Comparison of ENCODE assay signal across 1 cellular context in the genomic region with DNA sequence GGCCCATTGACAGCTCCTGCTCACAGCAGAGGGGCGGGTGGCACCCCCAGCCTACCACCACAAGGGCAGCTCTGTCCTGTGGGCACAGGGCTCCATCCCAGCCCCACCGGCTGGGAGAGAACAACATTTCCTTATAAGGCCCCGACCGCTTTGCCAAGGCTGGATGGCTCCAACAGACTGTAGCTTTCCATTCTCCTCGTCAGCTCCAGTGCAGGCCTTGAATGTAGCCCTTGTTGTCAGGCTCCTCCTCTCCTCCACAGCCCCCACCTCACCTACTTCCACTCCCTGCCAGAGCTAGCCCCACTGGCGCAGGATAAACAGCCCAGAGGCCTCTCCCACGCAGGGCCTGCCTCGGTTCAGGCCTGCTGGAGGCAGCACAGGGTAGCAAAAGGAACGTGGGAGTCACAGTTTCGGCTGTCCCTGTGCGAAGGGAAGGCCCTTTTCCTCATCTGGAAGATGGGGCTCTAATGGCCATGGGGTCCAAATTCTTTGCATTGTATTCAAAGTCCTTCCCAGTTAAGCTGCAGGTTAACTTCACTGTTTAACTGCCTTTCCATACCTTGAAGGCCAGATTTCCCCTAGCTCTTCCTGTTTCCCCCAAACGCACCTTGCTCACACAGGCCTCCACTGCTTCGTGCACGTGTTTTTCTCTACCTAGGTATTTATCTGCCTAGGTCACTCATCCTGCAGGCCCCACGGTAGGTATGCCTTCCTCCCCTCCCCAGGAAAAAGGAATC.
TF ChIP-seq lines count a peak whose summit lies in the region.

No MANE protein-coding gene starts in this region.

TF ChIP-seq in HepG2, 621 proteins besides CTCF, POLR2A, EP300 and RAD21 (continued from another document and continues in another):
- TF ChIP-seq, protein P1, sequence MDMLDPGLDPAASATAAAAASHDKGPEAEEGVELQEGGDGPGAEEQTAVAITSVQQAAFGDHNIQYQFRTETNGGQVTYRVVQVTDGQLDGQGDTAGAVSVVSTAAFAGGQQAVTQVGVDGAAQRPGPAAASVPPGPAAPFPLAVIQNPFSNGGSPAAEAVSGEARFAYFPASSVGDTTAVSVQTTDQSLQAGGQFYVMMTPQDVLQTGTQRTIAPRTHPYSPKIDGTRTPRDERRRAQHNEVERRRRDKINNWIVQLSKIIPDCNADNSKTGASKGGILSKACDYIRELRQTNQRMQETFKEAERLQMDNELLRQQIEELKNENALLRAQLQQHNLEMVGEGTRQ (IDR thresholded peaks at IDR 0.05; ENCODE audit: low read depth, low read length), result no peak
- TF ChIP-seq, protein P1 (CRISPR knock-in tag; IDR thresholded peaks at IDR 0.05; ENCODE audit: borderline replicate concordance), result no peak
- TF ChIP-seq STAG1 (CRISPR knock-in tag; IDR thresholded peaks at IDR 0.05) (peak; percentile 88), TFE3 (CRISPR knock-in tag; IDR thresholded peaks at IDR 0.05) (0 out of 2 replicates have a peak, but pooled peaks have one; percentile 31), TEAD3 (CRISPR knock-in tag; optimal IDR thresholded peaks at IDR 0.05; ENCODE audit: borderline replicate concordance) (no peak), ZNF232 (CRISPR knock-in tag; IDR thresholded peaks at IDR 0.05; ENCODE audit: borderline replicate concordance) (no peak), ZSCAN25 (CRISPR knock-in tag; IDR thresholded peaks at IDR 0.05) (no peak), BRD4 (CRISPR knock-in tag; IDR thresholded peaks at IDR 0.05) (peak; percentile 75; the same call in 1 of the 2 replicates), ZNF768 (CRISPR knock-in tag; IDR thresholded peaks at IDR 0.05) (peak; percentile 67; the same call in 1 of the 2 replicates), ZNF772 (CRISPR knock-in tag; IDR thresholded peaks at IDR 0.05) (peak; percentile 53; the same call in 1 of the 2 replicates), HNRNPLL (IDR thresholded peaks at IDR 0.05; ENCODE audit: low read depth, low read length, poor library complexity, severe bottlenecking) (peak; percentile 55), TRIM24 (CRISPR knock-in tag; IDR thresholded peaks at IDR 0.05) (no peak), ZNF331 (CRISPR knock-in tag; IDR thresholded peaks at IDR 0.05) (peak; percentile 59; the same call in 1 of the 2 replicates), ZNF616 (CRISPR knock-in tag; IDR thresholded peaks at IDR 0.05; ENCODE audit: low read depth) (no peak), AKAP8 (CRISPR knock-in tag; IDR thresholded peaks at IDR 0.05) (no peak), XBP1 (CRISPR knock-in tag; IDR thresholded peaks at IDR 0.05) (no peak), ZNF160 (CRISPR knock-in tag; IDR thresholded peaks at IDR 0.05) (0 out of 2 replicates have a peak, but pooled peaks have one; percentile 29), FOSL2 (CRISPR knock-in tag; IDR thresholded peaks at IDR 0.05) (peak; percentile 37; the same call in 1 of the 2 replicates), NR2F2 (IDR thresholded peaks at IDR 0.05; ENCODE audit: borderline replicate concordance, low read depth) (peak; percentile 4; the same call in 1 of the 2 replicates), ZBTB20 (CRISPR knock-in tag; IDR thresholded peaks at IDR 0.05; ENCODE audit: borderline replicate concordance, low read depth) (peak; percentile 63; the same call in 1 of the 2 replicates), ZBTB7A (CRISPR knock-in tag; IDR thresholded peaks at IDR 0.05) (0 out of 2 replicates have a peak, but pooled peaks have one; percentile 27), KLF13 (CRISPR knock-in tag; IDR thresholded peaks at IDR 0.05) (no peak), RFX5 (IDR thresholded peaks at IDR 0.05; ENCODE audit: low read depth, low read length) (0 out of 2 replicates have a peak, but pooled peaks have one; percentile 17), SP1 (IDR thresholded peaks at IDR 0.05) (no peak), SP1 (CRISPR knock-in tag; IDR thresholded peaks at IDR 0.05) (0 out of 2 replicates have a peak, but pooled peaks have one; percentile 24), ZNF256 (CRISPR knock-in tag; conservative IDR thresholded peaks at IDR 0.05) (no peak), THAP11 (CRISPR knock-in tag; IDR thresholded peaks at IDR 0.05) (peak; percentile 27; the same call in 1 of the 2 replicates), ZNF891 (CRISPR knock-in tag; IDR thresholded peaks at IDR 0.05) (0 out of 2 replicates have a peak, but pooled peaks have one; percentile 36), ZNF782 (CRISPR knock-in tag; IDR thresholded peaks at IDR 0.05; ENCODE audit: borderline replicate concordance) (no peak), POLR2AphosphoS5 (IDR thresholded peaks at IDR 0.05; ENCODE audit: low read depth, low read length) (peak; percentile 73), FOXJ3 (CRISPR knock-in tag; IDR thresholded peaks at IDR 0.05; ENCODE audit: borderline replicate concordance) (peak; percentile 32; the same call in 1 of the 2 replicates), HNRNPK (IDR thresholded peaks at IDR 0.05; ENCODE audit: low read depth, low read length, poor library complexity, severe bottlenecking) (peak; percentile 54), NFATC3 (CRISPR knock-in tag; IDR thresholded peaks at IDR 0.05) (no peak), SIN3A (IDR thresholded peaks at IDR 0.05; ENCODE audit: borderline replicate concordance, low read depth, low read length) (no peak), FOXP1 (IDR thresholded peaks at IDR 0.05) (no peak), FOXP1 (CRISPR knock-in tag; IDR thresholded peaks at IDR 0.05) (peak; percentile 45; the same call in 1 of the 2 replicates), PREB (CRISPR knock-in tag; IDR thresholded peaks at IDR 0.05) (no peak), ARID4A (CRISPR knock-in tag; IDR thresholded peaks at IDR 0.05; ENCODE audit: borderline replicate concordance) (peak; percentile 57; the same call in 1 of the 2 replicates), SP5 (CRISPR knock-in tag; IDR thresholded peaks at IDR 0.05; ENCODE audit: borderline replicate concordance, low read depth) (peak; percentile 24; the same call in 1 of the 2 replicates)
- TF ChIP-seq, protein P2, sequence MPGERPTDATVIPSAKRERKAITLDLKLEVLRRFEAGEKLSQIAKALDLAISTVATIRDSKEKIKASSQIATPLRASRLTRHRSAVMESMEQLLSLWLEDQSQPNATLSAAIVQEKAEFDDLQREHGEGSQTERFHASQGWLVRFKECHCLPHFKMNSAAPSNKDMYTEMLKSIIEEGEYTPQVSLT (CRISPR knock-in tag; IDR thresholded peaks at IDR 0.05; ENCODE audit: borderline replicate concordance, low read depth), result no peak
- TF ChIP-seq, protein P3, sequence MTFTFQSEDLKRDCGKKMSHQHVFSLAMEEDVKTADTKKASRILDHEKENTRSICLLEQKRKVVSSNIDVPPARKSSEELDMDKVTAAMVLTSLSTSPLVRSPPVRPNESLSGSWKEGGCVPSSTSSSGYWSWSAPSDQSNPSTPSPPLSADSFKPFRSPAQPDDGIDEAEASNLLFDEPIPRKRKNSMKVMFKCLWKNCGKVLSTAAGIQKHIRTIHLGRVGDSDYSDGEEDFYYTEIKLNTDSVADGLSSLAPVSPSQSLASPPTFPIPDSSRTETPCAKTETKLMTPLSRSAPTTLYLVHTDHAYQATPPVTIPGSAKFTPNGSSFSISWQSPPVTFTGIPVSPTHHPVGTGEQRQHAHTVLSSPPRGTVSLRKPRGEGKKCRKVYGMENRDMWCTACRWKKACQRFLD (CRISPR knock-in tag; IDR thresholded peaks at IDR 0.05; ENCODE audit: borderline replicate concordance), result peak; percentile 57; the same call in 1 of the 2 replicates
- TF ChIP-seq, protein P4, sequence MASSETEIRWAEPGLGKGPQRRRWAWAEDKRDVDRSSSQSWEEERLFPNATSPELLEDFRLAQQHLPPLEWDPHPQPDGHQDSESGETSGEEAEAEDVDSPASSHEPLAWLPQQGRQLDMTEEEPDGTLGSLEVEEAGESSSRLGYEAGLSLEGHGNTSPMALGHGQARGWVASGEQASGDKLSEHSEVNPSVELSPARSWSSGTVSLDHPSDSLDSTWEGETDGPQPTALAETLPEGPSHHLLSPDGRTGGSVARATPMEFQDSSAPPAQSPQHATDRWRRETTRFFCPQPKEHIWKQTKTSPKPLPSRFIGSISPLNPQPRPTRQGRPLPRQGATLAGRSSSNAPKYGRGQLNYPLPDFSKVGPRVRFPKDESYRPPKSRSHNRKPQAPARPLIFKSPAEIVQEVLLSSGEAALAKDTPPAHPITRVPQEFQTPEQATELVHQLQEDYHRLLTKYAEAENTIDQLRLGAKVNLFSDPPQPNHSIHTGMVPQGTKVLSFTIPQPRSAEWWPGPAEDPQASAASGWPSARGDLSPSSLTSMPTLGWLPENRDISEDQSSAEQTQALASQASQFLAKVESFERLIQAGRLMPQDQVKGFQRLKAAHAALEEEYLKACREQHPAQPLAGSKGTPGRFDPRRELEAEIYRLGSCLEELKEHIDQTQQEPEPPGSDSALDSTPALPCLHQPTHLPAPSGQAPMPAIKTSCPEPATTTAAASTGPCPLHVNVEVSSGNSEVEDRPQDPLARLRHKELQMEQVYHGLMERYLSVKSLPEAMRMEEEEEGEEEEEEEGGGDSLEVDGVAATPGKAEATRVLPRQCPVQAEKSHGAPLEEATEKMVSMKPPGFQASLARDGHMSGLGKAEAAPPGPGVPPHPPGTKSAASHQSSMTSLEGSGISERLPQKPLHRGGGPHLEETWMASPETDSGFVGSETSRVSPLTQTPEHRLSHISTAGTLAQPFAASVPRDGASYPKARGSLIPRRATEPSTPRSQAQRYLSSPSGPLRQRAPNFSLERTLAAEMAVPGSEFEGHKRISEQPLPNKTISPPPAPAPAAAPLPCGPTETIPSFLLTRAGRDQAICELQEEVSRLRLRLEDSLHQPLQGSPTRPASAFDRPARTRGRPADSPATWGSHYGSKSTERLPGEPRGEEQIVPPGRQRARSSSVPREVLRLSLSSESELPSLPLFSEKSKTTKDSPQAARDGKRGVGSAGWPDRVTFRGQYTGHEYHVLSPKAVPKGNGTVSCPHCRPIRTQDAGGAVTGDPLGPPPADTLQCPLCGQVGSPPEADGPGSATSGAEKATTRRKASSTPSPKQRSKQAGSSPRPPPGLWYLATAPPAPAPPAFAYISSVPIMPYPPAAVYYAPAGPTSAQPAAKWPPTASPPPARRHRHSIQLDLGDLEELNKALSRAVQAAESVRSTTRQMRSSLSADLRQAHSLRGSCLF (CRISPR knock-in tag; IDR thresholded peaks at IDR 0.05; ENCODE audit: borderline replicate concordance), result no peak
- TF ChIP-seq, protein P5, sequence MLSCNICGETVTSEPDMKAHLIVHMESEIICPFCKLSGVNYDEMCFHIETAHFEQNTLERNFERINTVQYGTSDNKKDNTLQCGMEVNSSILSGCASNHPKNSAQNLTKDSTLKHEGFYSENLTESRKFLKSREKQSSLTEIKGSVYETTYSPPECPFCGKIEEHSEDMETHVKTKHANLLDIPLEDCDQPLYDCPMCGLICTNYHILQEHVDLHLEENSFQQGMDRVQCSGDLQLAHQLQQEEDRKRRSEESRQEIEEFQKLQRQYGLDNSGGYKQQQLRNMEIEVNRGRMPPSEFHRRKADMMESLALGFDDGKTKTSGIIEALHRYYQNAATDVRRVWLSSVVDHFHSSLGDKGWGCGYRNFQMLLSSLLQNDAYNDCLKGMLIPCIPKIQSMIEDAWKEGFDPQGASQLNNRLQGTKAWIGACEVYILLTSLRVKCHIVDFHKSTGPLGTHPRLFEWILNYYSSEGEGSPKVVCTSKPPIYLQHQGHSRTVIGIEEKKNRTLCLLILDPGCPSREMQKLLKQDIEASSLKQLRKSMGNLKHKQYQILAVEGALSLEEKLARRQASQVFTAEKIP (CRISPR knock-in tag; IDR thresholded peaks at IDR 0.05; ENCODE audit: borderline replicate concordance), result no peak
